In genomic region chr13:101757446-101758039, GRCh38 we compare ENCODE assay signal across 10 cellular contexts.
DNase-seq lines count a peak whose midpoint lies in the region; ATAC-seq and TF ChIP-seq lines count a peak whose summit lies in the region.
"Had no signal": no experiment of that assay in that cellular context is flagged by ENCODE, and none has a peak within 500 bp of the region (broad histone marks: within the 10 kb centered on the region; RNA-seq: fewer than 3 reads in every experiment).

No MANE protein-coding gene starts in this region.

- no peak overlapping the region for H3K27ac ChIP-seq in tibial artery

- peak; percentile 51 for DNase-seq in ACHN
- peak; percentile 36 for DNase-seq in GM13977 (ENCODE audit: low spot score)
- DNase-seq in NCI-H1436 treated with DMSO at 0.1 percent for 48 hours (lab: John Stamatoyannopoulos, UW), result peak; percentile 63
- no peak for DNase-seq in WTC11 (ENCODE audit: low spot score)
- no peak for DNase-seq in left ventricle myocardium superior
- DNase-seq in tibial artery, result no peak
- DNase-seq in islet precursor cell, result no peak

- no peak overlapping the region for H3K4me3 ChIP-seq in tibial artery

- in situ Hi-C loops in ACHN (cut with HindIII; ENCODE audit: low pct_ligation_motif_present, low pct_unique_long_range_greater_than_20kb, low sequenced_read_pairs), result no loop called here
- in situ Hi-C loops in GM13977 (cut with MboI; ENCODE audit: low pct_unique_long_range_greater_than_20kb, low sequenced_read_pairs, unreplicated experiment), result loop anchor here (25.0 kb wide), 2 partner anchors 245 to 620 kb away; no protein-coding TSS in a partner anchor

- no peaks in the 10 kb centered on the region for H3K9me3 Mint-ChIP-seq in WTC11
- H3K9me3 Mint-ChIP-seq: dendritic cell treated with granulocyte-macrophage colony-stimulating factor and Interleukin-4, amounts not matched to agents 40 ng/mL and 50 ng/mL, for 4 days; stimulated activated naive CD8-positive, alpha-beta T cell treated with anti-CD3 and anti-CD28 coated beads, Interleukin-15, Interleukin-2, amounts not matched to agents 100 ng/mL and 50 ng/mL, for 24 hours had no signal

- no peak overlapping the region for H3K4me3 Mint-ChIP-seq in WTC11
- H3K4me3 Mint-ChIP-seq: dendritic cell treated with granulocyte-macrophage colony-stimulating factor and Interleukin-4, amounts not matched to agents 40 ng/mL and 50 ng/mL, for 4 days; stimulated activated naive CD8-positive, alpha-beta T cell treated with anti-CD3 and anti-CD28 coated beads, Interleukin-15, Interleukin-2, amounts not matched to agents 100 ng/mL and 50 ng/mL, for 24 hours had no signal

- no peaks in the 10 kb centered on the region for H3K36me3 ChIP-seq in tibial artery

- H3K27me3 Mint-ChIP-seq in WTC11 (ENCODE audit: low read depth), result no peaks in the 10 kb centered on the region
- H3K27me3 Mint-ChIP-seq: dendritic cell treated with granulocyte-macrophage colony-stimulating factor and Interleukin-4, amounts not matched to agents 40 ng/mL and 50 ng/mL, for 4 days had no signal

- H3K9me3 ChIP-seq in tibial artery, result no peaks in the 10 kb centered on the region

- peaks cover 45% of the 10 kb centered on the region for H3K4me1 Mint-ChIP-seq in WTC11

- TF ChIP-seq CTCF in GM13977 (IDR thresholded peaks at IDR 0.05; ENCODE audit: extremely low read depth, insufficient read depth, missing control alignments), result peak; percentile 46
- TF ChIP-seq CTCF in WTC11 (IDR thresholded peaks at IDR 0.05), result peak; percentile 32; the same call in 1 of the 2 replicates
- peak; percentile 55 to 73 for TF ChIP-seq CTCF in tibial artery (IDR thresholded peaks at IDR 0.05)

- no peaks in the 10 kb centered on the region for H3K27me3 ChIP-seq in tibial artery

- no peaks in the 10 kb centered on the region for H3K4me1 ChIP-seq in tibial artery

- intact Hi-C loops in left ventricle myocardium superior (cut with micrococcal nuclease), result loop anchor here (10.0 kb wide), 1 partner anchor 613 kb away; no protein-coding TSS in a partner anchor
- intact Hi-C loops in tibial artery (cut with DNase I; ENCODE audit: low total_unique reads), result loop anchor here (5.0 kb wide), 2 partner anchors 240 to 610 kb away; no protein-coding TSS in a partner anchor

- POLR2A ChIA-PET in WTC11 (lab: Charles Lee), result no interaction called here

- no peaks in the 10 kb centered on the region for H3K36me3 Mint-ChIP-seq in WTC11

- CTCF ChIA-PET in WTC11 (lab: Charles Lee), result interaction anchor here (0.6 to 1.8 kb wide), 3 partner anchors 242 to 613 kb away, joined by 3 to 5 read pairs (median 4); no protein-coding TSS in a partner anchor

- no peak overlapping the region for H3K27ac Mint-ChIP-seq in WTC11
- H3K27ac Mint-ChIP-seq: dendritic cell treated with granulocyte-macrophage colony-stimulating factor and Interleukin-4, amounts not matched to agents 40 ng/mL and 50 ng/mL, for 4 days; stimulated activated naive CD8-positive, alpha-beta T cell treated with anti-CD3 and anti-CD28 coated beads, Interleukin-15, Interleukin-2, amounts not matched to agents 100 ng/mL and 50 ng/mL, for 24 hours had no signal

- peak; percentile 86 for ATAC-seq in HG02763 (IDR thresholded peaks at IDR 0.05; ENCODE audit: unreplicated experiment)
- ATAC-seq in WTC11, result peak; percentile 57; the same call in 1 of the 2 replicates
- ATAC-seq in left ventricle myocardium superior, result peak; percentile 39

TF ChIP-seq in WTC11, 78 proteins besides CTCF, POLR2A, EP300 and RAD21 (continues in another document):
- TF ChIP-seq STAT6 (CRISPR knock-in tag; conservative IDR thresholded peaks at IDR 0.05; ENCODE audit: low read depth) (no peak), ATF3 (CRISPR knock-in tag; conservative IDR thresholded peaks at IDR 0.05) (no peak), NR1H2 (CRISPR knock-in tag; IDR thresholded peaks at IDR 0.05) (no peak), PRRX2 (CRISPR knock-in tag; IDR thresholded peaks at IDR 0.05) (no peak), MLX (CRISPR knock-in tag; IDR thresholded peaks at IDR 0.05) (no peak), CBFB (CRISPR knock-in tag; IDR thresholded peaks at IDR 0.05; ENCODE audit: low read depth) (no peak), ZSCAN18 (CRISPR knock-in tag; IDR thresholded peaks at IDR 0.05) (no peak), ETV6 (CRISPR knock-in tag; IDR thresholded peaks at IDR 0.05) (no peak), RELA (CRISPR knock-in tag; IDR thresholded peaks at IDR 0.05; ENCODE audit: borderline replicate concordance) (no peak), ARID4B (CRISPR knock-in tag; IDR thresholded peaks at IDR 0.05; ENCODE audit: borderline replicate concordance) (no peak), JAZF1 (CRISPR knock-in tag; IDR thresholded peaks at IDR 0.05) (no peak)

Comparison
In these comparisons a context has a peak if more than half of its experiments do, and no peak if none do; other contexts are left out.
1. DNase-seq: peak in ACHN (single experiment), GM13977 (single experiment) and NCI-H1436 treated with DMSO at 0.1 percent for 48 hours (single experiment); none in WTC11 (single experiment), left ventricle myocardium superior (single experiment), tibial artery (0 of 2) and islet precursor cell (single experiment).
2. Peak in every context shown above with its lines, with median percentiles within 50 percentile points of each other: CTCF ChIP-seq and ATAC-seq.